Comparison of ENCODE assay signal across 8 cellular contexts in genomic region chr21:46323227-46323709, GRCh38. TPM values are rescaled to one million over a fixed set of nuclear protein-coding genes. Genes with fewer than 3 reads are reported as not detected.
A peak's percentile ranks its signal among the peaks of the same experiment; 100 is the strongest.
DNase-seq lines count a peak whose midpoint lies in the region; ATAC-seq and TF ChIP-seq lines count a peak whose summit lies in the region.

No MANE protein-coding gene starts in this region.

- POLR2A ChIA-PET in CD8-positive, alpha-beta T cell (lab: Charles Lee): interaction anchor here (0.8 to 1.3 kb wide), 2 partner anchors 37 to 39 kb away, joined by 3 to 4 read pairs; partner anchors contain the start of gene YBEY

- ATAC-seq in CD8-positive, alpha-beta T cell: peak; percentile 1
- ATAC-seq in GM21390 (IDR thresholded peaks at IDR 0.05; ENCODE audit: unreplicated experiment): peak; percentile 15

- WGBS in endodermal cell (ENCODE audit: insufficient coverage in 1 of 2, insufficient read length in 1 of 2), 2 experiments: 0% methylated on average over 11 to 34 of the region's 34 CpGs

- H3K36me3 ChIP-seq in CD8-positive, alpha-beta T cell (ENCODE audit: insufficient read depth, low read length): no peaks in the 10 kb centered on the region
- H3K36me3 ChIP-seq in endodermal cell (ENCODE audit: control insufficient read depth, insufficient read depth, low read length): peaks cover 11% of the 10 kb centered on the region
- H3K36me3 ChIP-seq in neuron (ENCODE audit: insufficient read depth, low read length): peaks cover 22% of the 10 kb centered on the region

- peak overlapping the region; percentile 74 for H3K27ac Mint-ChIP-seq in CD8-positive, alpha-beta T cell
- peak overlapping the region; percentile 96 for H3K27ac Mint-ChIP-seq in endodermal cell

- no peaks in the 10 kb centered on the region for H3K9me3 Mint-ChIP-seq in CD8-positive, alpha-beta T cell
- no peaks in the 10 kb centered on the region for H3K9me3 Mint-ChIP-seq in endodermal cell

- peaks cover 19% of the 10 kb centered on the region for H3K36me3 Mint-ChIP-seq in CD8-positive, alpha-beta T cell
- H3K36me3 Mint-ChIP-seq in endodermal cell (ENCODE audit: low read depth): peaks cover 27% of the 10 kb centered on the region

- H3K27me3 Mint-ChIP-seq in CD8-positive, alpha-beta T cell (ENCODE audit: low read depth): no peaks in the 10 kb centered on the region
- H3K27me3 Mint-ChIP-seq in endodermal cell (ENCODE audit: insufficient read depth): no peaks in the 10 kb centered on the region

- peak overlapping the region; percentile 99 for H3K4me3 ChIP-seq in CD8-positive, alpha-beta T cell (ENCODE audit: low read depth, low read length)
- H3K4me3 ChIP-seq in endodermal cell (ENCODE audit: low read length): peak overlapping the region; percentile 96
- peak overlapping the region; percentile 99 for H3K4me3 ChIP-seq in neuron (ENCODE audit: low read length)

- H3K27ac ChIP-seq in CD8-positive, alpha-beta T cell (ENCODE audit: low read depth, low read length): peak overlapping the region; percentile 97
- peak overlapping the region; percentile 83 for H3K27ac ChIP-seq in endodermal cell (ENCODE audit: low read depth, low read length)

- CTCF ChIA-PET in CD8-positive, alpha-beta T cell (lab: Charles Lee): interaction anchor here (1.0 to 1.8 kb wide), 3 partner anchors 9 to 180 kb away, joined by 4 to 6 read pairs (median 4); no protein-coding TSS in a partner anchor

- H3K27me3 ChIP-seq in CD8-positive, alpha-beta T cell (ENCODE audit: insufficient read depth, low read length): no peaks in the 10 kb centered on the region
- no peaks in the 10 kb centered on the region for H3K27me3 ChIP-seq in endodermal cell (ENCODE audit: control insufficient read depth, insufficient read depth, low read length, poor library complexity, severe bottlenecking)
- H3K27me3 ChIP-seq in neuron (ENCODE audit: insufficient read depth, low read length): no peaks in the 10 kb centered on the region

- H3K9ac ChIP-seq in endodermal cell (ENCODE audit: extremely low read depth, low read length, poor library complexity, severe bottlenecking): peak overlapping the region; percentile 92

- peaks cover 38% of the 10 kb centered on the region for H3K4me1 Mint-ChIP-seq in CD8-positive, alpha-beta T cell (ENCODE audit: low read depth)
- peaks cover 35% of the 10 kb centered on the region for H3K4me1 Mint-ChIP-seq in endodermal cell

- peaks cover 12% of the 10 kb centered on the region for H3K4me1 ChIP-seq in CD8-positive, alpha-beta T cell (ENCODE audit: insufficient read depth, low read length)
- no peaks in the 10 kb centered on the region for H3K4me1 ChIP-seq in endodermal cell (ENCODE audit: control insufficient read depth, insufficient read depth, low read length)
- peaks cover 29% of the 10 kb centered on the region for H3K4me1 ChIP-seq in neuron (ENCODE audit: insufficient read depth, low read length)

- peak in 1 of 7 experiments; percentile 11 for DNase-seq in CD8-positive, alpha-beta T cell
- peak; percentile 62 for DNase-seq in OCI-M1 (lab: John Stamatoyannopoulos, UW)
- peak; percentile 47 for DNase-seq in endodermal cell
- DNase-seq in ureter (ENCODE audit: low spot score): no peak
- no peak for DNase-seq in mucosa of gallbladder (ENCODE audit: low spot score)
- no peak for DNase-seq in NCI-H128 (lab: John Stamatoyannopoulos, UW; ENCODE audit: unreplicated experiment)

- no peaks in the 10 kb centered on the region for H3K9me3 ChIP-seq in CD8-positive, alpha-beta T cell (ENCODE audit: low read length)
- H3K9me3 ChIP-seq in endodermal cell (ENCODE audit: control insufficient read depth, low read length): no peaks in the 10 kb centered on the region
- H3K9me3 ChIP-seq in neuron (ENCODE audit: low read length): no peaks in the 10 kb centered on the region

- peak overlapping the region; percentile 70 for H2AFZ ChIP-seq in neuron (ENCODE audit: low read depth, low read length)

- peak overlapping the region; percentile 96 for H3K4me3 Mint-ChIP-seq in CD8-positive, alpha-beta T cell
- H3K4me3 Mint-ChIP-seq in endodermal cell: peak overlapping the region; percentile 95

- intact Hi-C loops in CD8-positive, alpha-beta T cell (cut with DNase I, micrococcal nuclease): loop anchor here (1.0 to 10.0 kb wide), 4 partner anchors 95 to 1248 kb away; partner anchors contain the start of genes ADARB1 (in 1 of the 2) and LSS (in 1 of the 2)

- TF ChIP-seq CTCF in CD8-positive, alpha-beta T cell (IDR thresholded peaks at IDR 0.05): no peak
- TF ChIP-seq CTCF in endodermal cell (conservative IDR thresholded peaks at IDR 0.05): no peak

RNA-seq across cellular contexts. Expression of gene C21orf58, which starts 0.4 kb away (rescaled TPM):
- total RNA-seq in CD8-positive, alpha-beta T cell: 1 to 10 TPM; 1.2 to 1.5 TPM
- total RNA-seq in endodermal cell (10 to 100 TPM; 19.6 to 37.4 TPM), ureter (2.2 TPM), mucosa of gallbladder (4.4 TPM)
- polyA plus RNA-seq in endodermal cell (2013, experiment 1 of 2): 24.1 TPM
- polyA plus RNA-seq in endodermal cell (2013, experiment 2 of 2): 26.2 TPM

RNA-seq across cellular contexts. Expression of gene PCNT, which starts 0.7 kb away (rescaled TPM):
- 10 to 100 TPM; 72.4 to 79.3 TPM for total RNA-seq in CD8-positive, alpha-beta T cell
- total RNA-seq in endodermal cell: 10 to 100 TPM; 40.1 to 40.7 TPM
- polyA plus RNA-seq in endodermal cell (2013, experiment 1 of 2): 32.9 TPM
- polyA plus RNA-seq in endodermal cell (2013, experiment 2 of 2): 28.4 TPM
- total RNA-seq in ureter: 28.5 TPM
- 31.0 TPM for total RNA-seq in mucosa of gallbladder

RNA-seq across cellular contexts. Expression of gene YBEY, which starts 37.1 kb away (rescaled TPM):
- 10 to 100 TPM; 10.8 to 13.6 TPM for total RNA-seq in CD8-positive, alpha-beta T cell
- total RNA-seq in endodermal cell (10 to 100 TPM; 19.6 to 23.3 TPM), ureter (22.8 TPM), mucosa of gallbladder (8.9 TPM)
- 40.0 TPM for polyA plus RNA-seq in endodermal cell (2013, experiment 1 of 2)
- 28.0 TPM for polyA plus RNA-seq in endodermal cell (2013, experiment 2 of 2)

RNA-seq across cellular contexts. Expression of gene MCM3AP, which starts 37.9 kb away (rescaled TPM):
- total RNA-seq in CD8-positive, alpha-beta T cell: 10 to 100 TPM; 90.1 to 97.7 TPM
- 100 to 1,000 TPM; 120 to 161 TPM for total RNA-seq in endodermal cell
- 84.8 TPM for polyA plus RNA-seq in endodermal cell (2013, experiment 1 of 2)
- 76.7 TPM for polyA plus RNA-seq in endodermal cell (2013, experiment 2 of 2)
- 97.6 TPM for total RNA-seq in ureter
- total RNA-seq in mucosa of gallbladder: 107 TPM

Comparison
In these comparisons a context has a peak if more than half of its experiments do, and no peak if none do; other contexts are left out.
1. DNase-seq: peak in OCI-M1 (single experiment) and endodermal cell (single experiment); none in ureter (single experiment), mucosa of gallbladder (single experiment) and NCI-H128 (single experiment).
2. Peak in every context shown above with its lines, with median percentiles within 50 percentile points of each other: H3K4me3 ChIP-seq.